Comparison of ENCODE assay signal across 10 cellular contexts in the genomic region with DNA sequence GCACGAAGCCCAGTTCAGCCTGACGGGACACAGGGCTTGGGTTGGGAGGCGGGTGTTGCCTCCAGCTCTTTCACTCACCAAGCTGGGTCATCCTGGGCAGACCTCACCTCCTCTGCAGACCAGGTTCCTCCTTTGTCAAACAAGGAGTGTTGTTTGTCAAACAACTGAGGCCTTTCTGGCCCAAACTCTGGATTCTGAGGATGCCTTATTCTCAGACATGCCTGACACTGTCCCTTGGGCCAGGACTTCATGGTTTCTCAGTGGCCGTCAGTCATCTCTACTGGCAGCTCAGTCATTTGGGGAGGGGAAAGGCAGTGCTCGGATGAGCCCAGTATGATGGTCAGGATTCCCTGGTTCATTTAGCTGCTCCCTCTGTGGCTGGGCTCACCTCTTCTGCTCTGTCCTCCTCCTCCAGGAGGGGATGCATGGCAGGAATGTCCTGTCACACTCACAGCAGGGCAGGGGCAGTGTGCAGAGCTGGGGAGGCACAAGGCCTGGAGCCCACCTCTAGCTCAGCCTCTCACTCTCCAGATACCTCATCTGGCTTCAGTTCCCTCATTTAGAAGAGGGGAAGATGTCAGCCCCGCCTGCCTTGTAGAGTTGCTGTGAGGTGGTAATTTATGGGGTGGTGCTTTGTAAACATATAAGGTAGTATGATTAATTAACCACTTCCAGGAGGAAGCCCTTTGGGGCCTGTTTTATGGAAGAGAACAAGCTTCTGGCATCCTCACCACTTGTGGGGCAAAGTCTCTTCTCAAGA. TPM values are rescaled to one million over a fixed set of nuclear protein-coding genes. Genes with fewer than 3 reads are reported as not detected.
A peak's percentile ranks its signal among the peaks of the same experiment; 100 is the strongest.
DNase-seq lines count a peak whose midpoint lies in the region; ATAC-seq and TF ChIP-seq lines count a peak whose summit lies in the region.
"Had no signal": no experiment of that assay in that cellular context is flagged by ENCODE, and none has a peak within 500 bp of the region (broad histone marks: within the 10 kb centered on the region; RNA-seq: fewer than 3 reads in every experiment).

No MANE protein-coding gene starts in this region.

- peaks cover 55% of the 10 kb centered on the region for H3K4me1 ChIP-seq in prostate gland (replicated peaks)
- peaks cover 23% of the 10 kb centered on the region for H3K4me1 ChIP-seq in psoas muscle

- H3K27me3 ChIP-seq in prostate gland (replicated peaks; ENCODE audit: insufficient read depth) = no peaks in the 10 kb centered on the region
- no peaks in the 10 kb centered on the region for H3K27me3 ChIP-seq in psoas muscle (ENCODE audit: insufficient read depth in 3 of 3, low read length in 2 of 3)

- DNase-seq in Daoy (ENCODE audit: low read depth) = peak; percentile 65
- DNase-seq in NOMO-1 treated with DMSO at 0.1 percent for 48 hours (lab: John Stamatoyannopoulos, UW; ENCODE audit: unreplicated experiment) = peak; percentile 94
- no peak for DNase-seq in central memory CD8-positive, alpha-beta T cell (ENCODE audit: low spot score in 2 of 2)
- DNase-seq in prostate gland (ENCODE audit: low spot score) = peak; percentile 37
- DNase-seq in psoas muscle = no peak
- DNase-seq in OCI-M1 (lab: John Stamatoyannopoulos, UW) = no peak
- DNase-seq in SIG-M5 treated with dmso at 0.1 percent for 504 hours (lab: John Stamatoyannopoulos, UW; ENCODE audit: unreplicated experiment) = no peak
- DNase-seq: left ventricle myocardium inferior, NCI-H1092 treated with DMSO at 0.1 percent for 48 hours had no signal

- H3K36me3 Mint-ChIP-seq in central memory CD8-positive, alpha-beta T cell (ENCODE audit: insufficient read depth) = peaks cover 47% of the 10 kb centered on the region

- TF ChIP-seq POLR2A in prostate gland (IDR thresholded peaks at IDR 0.05) = no peak

- intact Hi-C loops in prostate gland (cut with DNase I) = no loop called here
- intact Hi-C loops in psoas muscle (cut with DNase I) = loop anchor here in 1 of 2 donors (1.0 kb wide), 1 partner anchor 55 kb away; no protein-coding TSS in a partner anchor

- TF ChIP-seq CTCF in prostate gland (IDR thresholded peaks at IDR 0.05) (no peak), psoas muscle (IDR thresholded peaks at IDR 0.05) (no peak)

- peak; percentile 30 for ATAC-seq in central memory CD8-positive, alpha-beta T cell (replicated peaks; ENCODE audit: extremely low read depth, poor library complexity, severe bottlenecking)
- ATAC-seq in psoas muscle (no peak), HG03565 (IDR thresholded peaks at IDR 0.05; ENCODE audit: unreplicated experiment) (no peak)

- H3K9me3 Mint-ChIP-seq in central memory CD8-positive, alpha-beta T cell = no peaks in the 10 kb centered on the region

- H3K27ac Mint-ChIP-seq in central memory CD8-positive, alpha-beta T cell (ENCODE audit: low read depth) = peak overlapping the region; percentile 78

- no peaks in the 10 kb centered on the region for H3K27me3 Mint-ChIP-seq in central memory CD8-positive, alpha-beta T cell

- H3K4me1 Mint-ChIP-seq in central memory CD8-positive, alpha-beta T cell = peaks cover 92% of the 10 kb centered on the region

- peak overlapping the region; percentile 17 to 28 for H3K27ac ChIP-seq in prostate gland
- no peak overlapping the region for H3K27ac ChIP-seq in psoas muscle
- H3K27ac ChIP-seq: left ventricle myocardium inferior had no signal

- no peaks in the 10 kb centered on the region for H3K36me3 ChIP-seq in prostate gland
- H3K36me3 ChIP-seq in psoas muscle (ENCODE audit: insufficient read depth in 1 of 2, low read depth in 1 of 2) = no peaks in the 10 kb centered on the region

- H3K9me3 ChIP-seq in prostate gland (no peaks in the 10 kb centered on the region), psoas muscle (no peaks in the 10 kb centered on the region)
- H3K9me3 ChIP-seq: left ventricle myocardium inferior had no signal

- H3K4me3 Mint-ChIP-seq in central memory CD8-positive, alpha-beta T cell = peak overlapping the region; percentile 67

- H3K4me3 ChIP-seq in prostate gland = no peak overlapping the region
- H3K4me3 ChIP-seq in psoas muscle = no peak overlapping the region
- H3K4me3 ChIP-seq: left ventricle myocardium inferior had no signal

- 71% methylated on average over 6 of the region's 6 CpGs for WGBS in prostate gland
- 88 to 92% (median 92%) methylated on average over 6 of the region's 6 CpGs for WGBS in psoas muscle, 3 donors

RNA-seq across cellular contexts. Expression of gene SLC2A1, which starts 20.7 kb away (rescaled TPM):
- 193 and 305 TPM in 2 replicates for total RNA-seq in Daoy (2014; rRNA removed; shearing (Covaris generic))
- total RNA-seq in prostate gland (100 to 1,000 TPM in 1 of 2 donors, 10 to 100 TPM in 1; 83.9 to 159 TPM), psoas muscle (1 to 10 TPM; 1.1 to 3.8 (median 2.0) TPM)
- polyA plus RNA-seq in psoas muscle = 1 to 10 TPM; 1.2 to 3.3 (median 2.5) TPM

Comparison
In these comparisons a context has a peak if more than half of its experiments do, and no peak if none do; other contexts are left out.
1. DNase-seq: peak in Daoy (single experiment), NOMO-1 treated with DMSO at 0.1 percent for 48 hours (single experiment) and prostate gland (single experiment); none in central memory CD8-positive, alpha-beta T cell (0 of 2), psoas muscle (0 of 2), OCI-M1 (single experiment) and SIG-M5 treated with dmso at 0.1 percent for 504 hours (single experiment).
2. RNA of gene SLC2A1, which starts 20.7 kb away (total RNA-seq): 193 to 305 TPM in Daoy and 83.9 to 159 TPM in prostate gland; 1.1 to 3.8 TPM in psoas muscle; every median in the first group is over 10 times any median in the second.